1 cellular context compared by ENCODE assay signal in genomic region chr7:30922596-30922995, GRCh38.
TF ChIP-seq lines count a peak whose summit lies in the region.

No MANE protein-coding gene starts in this region.

TF ChIP-seq in IMR-90, 13 proteins besides CTCF, POLR2A, EP300 and RAD21:
- no peak for TF ChIP-seq ELK1 (IDR thresholded peaks at IDR 0.05; ENCODE audit: borderline replicate concordance, low read depth, low read length)
- no peak for TF ChIP-seq NFE2L2 (IDR thresholded peaks at IDR 0.05; ENCODE audit: low read depth, low read length)
- TF ChIP-seq SMC3 (IDR thresholded peaks at IDR 0.05; ENCODE audit: low read depth, low read length) = no peak
- no peak for TF ChIP-seq RFX5 (IDR thresholded peaks at IDR 0.05; ENCODE audit: low read depth, low read length)
- TF ChIP-seq BHLHE40 (IDR thresholded peaks at IDR 0.05; ENCODE audit: low read depth, low read length) = no peak
- no peak for TF ChIP-seq MAFK (IDR thresholded peaks at IDR 0.05; ENCODE audit: low read depth, low read length)
- TF ChIP-seq USF2 (IDR thresholded peaks at IDR 0.05; ENCODE audit: low read depth, low read length) = no peak
- no peak for TF ChIP-seq MAZ (IDR thresholded peaks at IDR 0.05; ENCODE audit: borderline replicate concordance, low read depth, low read length)
- no peak for TF ChIP-seq CHD1 (IDR thresholded peaks at IDR 0.05; ENCODE audit: low read depth, low read length)
- TF ChIP-seq RCOR1 (IDR thresholded peaks at IDR 0.05; ENCODE audit: insufficient replicate concordance, low read length) = no peak
- TF ChIP-seq CEBPB (IDR thresholded peaks at IDR 0.05; ENCODE audit: low read depth, low read length) = no peak
- no peak for TF ChIP-seq MXI1 (IDR thresholded peaks at IDR 0.05; ENCODE audit: borderline replicate concordance, low read depth, low read length)
- no peak for TF ChIP-seq FOS (IDR thresholded peaks at IDR 0.05; ENCODE audit: low read depth, low read length)
